ENCODE assay signal across 22 cellular contexts in the genomic region with DNA sequence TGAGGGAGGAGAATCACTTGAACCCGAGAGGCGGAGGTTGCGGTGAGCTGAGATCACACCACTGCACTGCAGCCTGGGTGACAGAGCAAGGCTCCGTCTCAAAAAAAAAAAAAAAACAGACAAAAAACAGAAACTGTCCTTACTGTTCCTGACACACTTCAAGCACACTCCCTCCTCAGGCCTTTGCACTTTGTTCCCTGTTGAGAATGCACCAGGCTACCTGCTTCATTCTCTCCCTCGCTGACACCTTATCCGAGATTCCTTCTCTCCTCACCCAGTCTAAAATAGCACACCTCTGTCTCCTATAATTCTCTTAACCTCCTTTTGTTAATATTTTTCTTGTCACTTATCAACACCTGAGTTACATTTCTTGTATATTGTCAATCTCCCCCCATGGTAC.
"Had no signal": no experiment of that assay in that cellular context is flagged by ENCODE, and none has a peak within 500 bp of the region (broad histone marks: within the 10 kb centered on the region; RNA-seq: fewer than 3 reads in every experiment).

No MANE protein-coding gene starts in this region.

- H3K27ac ChIP-seq: epithelial cell of prostate, esophagus muscularis mucosa, gastroesophageal sphincter, ovary, testis, tibial nerve had no signal

- H3K27me3 Mint-ChIP-seq: dendritic cell treated with granulocyte-macrophage colony-stimulating factor and Interleukin-4, amounts not matched to agents 40 ng/mL and 50 ng/mL, for 4 days; effector memory CD8-positive, alpha-beta T cell; naive thymus-derived CD8-positive, alpha-beta T cell; stimulated activated naive B cell treated with anti-CD40 and anti-IgM and Interleukin-4, amounts not matched to agents 10 μg/mL and 1 μg/mL and 100 μg/mL, for 72 hours; stimulated activated naive CD8-positive, alpha-beta T cell treated with anti-CD3 and anti-CD28 coated beads, Interleukin-15, amount 100 ng/mL, for 72 hours had no signal

- H3K4me3 ChIP-seq: esophagus muscularis mucosa, gastroesophageal sphincter, ovary, spleen, testis, tibial nerve had no signal

- H3K9me3 ChIP-seq: esophagus muscularis mucosa, gastroesophageal sphincter, ovary, testis, tibial nerve had no signal

- ATAC-seq: effector memory CD8-positive, alpha-beta T cell; gastroesophageal sphincter; left cardiac atrium; left ventricle myocardium superior; naive thymus-derived CD8-positive, alpha-beta T cell; right cardiac atrium; stimulated activated naive B cell treated with anti-CD40 and anti-IgM and Interleukin-4, amounts not matched to agents 10 μg/mL and 1 μg/mL and 100 μg/mL, for 72 hours; stimulated activated naive CD8-positive, alpha-beta T cell treated with anti-CD3 and anti-CD28 coated beads, Interleukin-15, amount 100 ng/mL, for 72 hours had no signal

- H3K27ac Mint-ChIP-seq: dendritic cell treated with granulocyte-macrophage colony-stimulating factor and Interleukin-4, amounts not matched to agents 40 ng/mL and 50 ng/mL, for 4 days; effector memory CD8-positive, alpha-beta T cell; stimulated activated naive CD8-positive, alpha-beta T cell treated with anti-CD3 and anti-CD28 coated beads, Interleukin-15, amount 100 ng/mL, for 72 hours had no signal

- H3K36me3 ChIP-seq: ovary had no signal

- H3K4me3 Mint-ChIP-seq: dendritic cell treated with granulocyte-macrophage colony-stimulating factor and Interleukin-4, amounts not matched to agents 40 ng/mL and 50 ng/mL, for 4 days; effector memory CD8-positive, alpha-beta T cell; naive thymus-derived CD8-positive, alpha-beta T cell; neural crest cell; stimulated activated naive B cell treated with anti-CD40 and anti-IgM and Interleukin-4, amounts not matched to agents 10 μg/mL and 1 μg/mL and 100 μg/mL, for 72 hours; stimulated activated naive CD8-positive, alpha-beta T cell treated with anti-CD3 and anti-CD28 coated beads, Interleukin-15, amount 100 ng/mL, for 72 hours had no signal

- DNase-seq: effector memory CD8-positive, alpha-beta T cell; kidney; left cardiac atrium; left ventricle myocardium superior; mesendoderm; naive thymus-derived CD8-positive, alpha-beta T cell; nucleus accumbens; ovary; right cardiac atrium; spleen; stimulated activated CD4-positive, alpha-beta T cell treated with anti-CD3 and anti-CD28 coated beads, Interleukin-15, amount 100 ng/mL, for 24 hours; stimulated activated CD4-positive, alpha-beta T cell treated with anti-CD3 and anti-CD28 coated beads, Interleukin-1b, Interleukin-23, amount 100 ng/mL, for 48 hours; stimulated activated CD4-positive, alpha-beta T cell treated with anti-CD3 and anti-CD28 coated beads, Interleukin-4, amount 100 ng/mL, for 24 hours; stimulated activated naive B cell treated with anti-CD40 and anti-IgM and Interleukin-4, amounts not matched to agents 10 μg/mL and 1 μg/mL and 100 μg/mL, for 72 hours; stimulated activated naive CD8-positive, alpha-beta T cell treated with anti-CD3 and anti-CD28 coated beads, Interleukin-15, amount 100 ng/mL, for 72 hours; testis had no signal

- FAIRE-seq: kidney had no signal

- H3K9me3 Mint-ChIP-seq: dendritic cell treated with granulocyte-macrophage colony-stimulating factor and Interleukin-4, amounts not matched to agents 40 ng/mL and 50 ng/mL, for 4 days; effector memory CD8-positive, alpha-beta T cell; stimulated activated naive CD8-positive, alpha-beta T cell treated with anti-CD3 and anti-CD28 coated beads, Interleukin-15, amount 100 ng/mL, for 72 hours had no signal

- H3K27me3 ChIP-seq: esophagus muscularis mucosa, gastroesophageal sphincter, ovary, spleen, testis, tibial nerve had no signal
